21 cellular contexts compared by ENCODE assay signal in genomic region chr12:5971194-5971850, GRCh38.
"Had no signal": no experiment of that assay in that cellular context is flagged by ENCODE, and none has a peak within 500 bp of the region (broad histone marks: within the 10 kb centered on the region; RNA-seq: fewer than 3 reads in every experiment).

No MANE protein-coding gene starts in this region.

- H3K36me3 Mint-ChIP-seq: IgD-negative memory B cell had no signal

- ATAC-seq: K562 had no signal

- H3K9ac ChIP-seq: KMS-11, SK-N-SH had no signal

- H3K4me2 ChIP-seq: KMS-11, SK-N-SH had no signal

- DNase-seq: Kasumi-1, MM.1S, NCI-H1092 treated with DMSO at 0.1 percent for 48 hours, NCI-H1436, NCI-H187, NCI-H2029, NCI-H2081 treated with DMSO at 0.1 percent for 48 hours, NCI-H2171, NCI-H226, NCI-H446, NCI-H510A, NCI-H524 treated with DMSO at 0.1 percent for 48 hours, NCI-H69, NCI-H774, RPMI8226, SHP77, SK-N-SH had no signal

- H3K27ac ChIP-seq: HL-60, KMS-11 had no signal

- H3K9me3 Mint-ChIP-seq: IgD-negative memory B cell had no signal

- H3K9me3 ChIP-seq: SK-N-SH had no signal

- H3K4me3 ChIP-seq: K562 had no signal

- H3K4me1 Mint-ChIP-seq: IgD-negative memory B cell had no signal

- H3K4me3 Mint-ChIP-seq: IgD-negative memory B cell had no signal
